ENCODE assay signal across 13 cellular contexts in the genomic region with DNA sequence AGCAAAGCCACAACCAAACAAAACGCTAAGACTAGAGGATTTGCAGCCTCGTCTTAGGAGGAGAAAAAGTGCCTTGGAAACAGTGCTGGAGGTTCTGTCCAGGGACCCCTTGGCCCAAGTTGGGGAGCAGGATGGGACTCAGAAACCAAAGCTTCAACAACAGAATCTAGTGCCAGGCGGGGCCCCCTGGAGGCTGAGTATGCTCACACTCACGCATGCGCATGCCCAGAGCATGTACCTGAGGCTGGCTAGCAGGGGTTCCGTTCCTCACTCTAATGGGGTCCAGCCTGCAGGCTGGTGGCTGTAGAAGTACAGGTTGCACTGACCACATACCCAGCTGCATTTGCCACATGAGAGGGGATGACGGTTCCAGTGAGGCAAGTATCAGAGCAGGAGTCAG.
DNase-seq lines count a peak whose midpoint lies in the region; ATAC-seq and TF ChIP-seq lines count a peak whose summit lies in the region.
"Had no signal": no experiment of that assay in that cellular context is flagged by ENCODE, and none has a peak within 500 bp of the region (broad histone marks: within the 10 kb centered on the region; RNA-seq: fewer than 3 reads in every experiment).

No MANE protein-coding gene starts in this region.

- peaks cover 0 to 57% (median 28%) of the 10 kb centered on the region in 7 donors for H3K27me3 ChIP-seq in heart right ventricle
- H3K27me3 ChIP-seq: thyroid gland had no signal

- H3K9me3 Mint-ChIP-seq in chondrocyte (ENCODE audit: low read depth) (no peaks in the 10 kb centered on the region), CD14-positive monocyte (no peaks in the 10 kb centered on the region)

- no peaks in the 10 kb centered on the region for H3K36me3 ChIP-seq in heart right ventricle
- H3K36me3 ChIP-seq: thyroid gland had no signal

- H3K4me1 ChIP-seq in heart right ventricle, result peaks cover 0 to 12% (median 0%) of the 10 kb centered on the region in 9 donors
- H3K4me1 ChIP-seq: thyroid gland had no signal

- H3K4me3 Mint-ChIP-seq in chondrocyte (ENCODE audit: unreplicated experiment), result no peak overlapping the region
- no peak overlapping the region for H3K4me3 Mint-ChIP-seq in CD14-positive monocyte

- DNase-seq in NCI-H82 (lab: John Stamatoyannopoulos, UW), result peak; percentile 47
- DNase-seq in NCI-H82 treated with DMSO at 0.1 percent for 48 hours (lab: John Stamatoyannopoulos, UW; ENCODE audit: unreplicated experiment), result no peak
- peak; percentile 12 for DNase-seq in M059J (ENCODE audit: low read depth)
- DNase-seq in chondrocyte (ENCODE audit: low spot score), result no peak
- DNase-seq in stimulated activated CD8-positive, alpha-beta memory T cell treated with anti-CD3 and anti-CD28 coated beads, Interleukin-4, amount 100 ng/mL, for 48 hours, result peak; percentile 25
- no peak for DNase-seq in heart right ventricle
- DNase-seq in NK-92 (lab: John Stamatoyannopoulos, UW; ENCODE audit: unreplicated experiment), result no peak
- DNase-seq in CD14-positive monocyte (ENCODE audit: low spot score), result no peak
- DNase-seq: activated CD8-positive, alpha-beta memory T cell treated with anti-CD3 and anti-CD28 coated beads, Interleukin-2, amount 50 U/mL, for 48 hours; dermis blood vessel endothelial cell; DMS79; KG1; thyroid gland had no signal

- H3K4me1 Mint-ChIP-seq in chondrocyte (ENCODE audit: low read depth) (peaks cover 6% of the 10 kb centered on the region), CD14-positive monocyte (no peaks in the 10 kb centered on the region)

- no peak overlapping the region for H3K4me3 ChIP-seq in heart right ventricle
- H3K4me3 ChIP-seq: thyroid gland had no signal

- H3K27me3 Mint-ChIP-seq in chondrocyte (ENCODE audit: low read depth), result peaks cover 25% of the 10 kb centered on the region
- peaks cover 0 to 16% (median 10%) of the 10 kb centered on the region in 3 donors for H3K27me3 Mint-ChIP-seq in CD14-positive monocyte (ENCODE audit: low read depth in 3 of 3)

- TF ChIP-seq CTCF in chondrocyte (IDR thresholded peaks at IDR 0.05) (peak; percentile 63), heart right ventricle (IDR thresholded peaks at IDR 0.05) (peak in 4 of 9 donors; percentile 6 to 15 (median 12)), CD14-positive monocyte (IDR thresholded peaks at IDR 0.05) (no peak)

- no peak overlapping the region for H3K27ac ChIP-seq in heart right ventricle
- H3K27ac ChIP-seq: thyroid gland had no signal

- H3K36me3 Mint-ChIP-seq in chondrocyte (ENCODE audit: low read depth) (no peaks in the 10 kb centered on the region), CD14-positive monocyte (no peaks in the 10 kb centered on the region)

- intact Hi-C loops in heart right ventricle (cut with DNase I), result no loop called here
- intact Hi-C loops in CD14-positive monocyte (cut with micrococcal nuclease), result no loop called here

- no peak for ATAC-seq in heart right ventricle

- H3K9me3 ChIP-seq in heart right ventricle, result no peaks in the 10 kb centered on the region
- H3K9me3 ChIP-seq: thyroid gland had no signal

- H3K27ac Mint-ChIP-seq in chondrocyte (ENCODE audit: unreplicated experiment) (no peak overlapping the region), CD14-positive monocyte (peak overlapping the region in 1 of 7 donors; percentile 16)

- 77 to 78% methylated on average over 7 of the region's 7 CpGs for WGBS in heart right ventricle, 2 donors

Comparison
In these comparisons a context has a peak if more than half of its experiments do, and no peak if none do; other contexts are left out.
1. DNase-seq: peak in NCI-H82 (single experiment), M059J (single experiment) and stimulated activated CD8-positive, alpha-beta memory T cell treated with anti-CD3 and anti-CD28 coated beads, Interleukin-4, amount 100 ng/mL, for 48 hours (single experiment); none in NCI-H82 treated with DMSO at 0.1 percent for 48 hours (single experiment), chondrocyte (single experiment), heart right ventricle (0 of 2), NK-92 (single experiment) and CD14-positive monocyte (single experiment).